Comparison of ENCODE assay signal across 22 cellular contexts in the genomic region with DNA sequence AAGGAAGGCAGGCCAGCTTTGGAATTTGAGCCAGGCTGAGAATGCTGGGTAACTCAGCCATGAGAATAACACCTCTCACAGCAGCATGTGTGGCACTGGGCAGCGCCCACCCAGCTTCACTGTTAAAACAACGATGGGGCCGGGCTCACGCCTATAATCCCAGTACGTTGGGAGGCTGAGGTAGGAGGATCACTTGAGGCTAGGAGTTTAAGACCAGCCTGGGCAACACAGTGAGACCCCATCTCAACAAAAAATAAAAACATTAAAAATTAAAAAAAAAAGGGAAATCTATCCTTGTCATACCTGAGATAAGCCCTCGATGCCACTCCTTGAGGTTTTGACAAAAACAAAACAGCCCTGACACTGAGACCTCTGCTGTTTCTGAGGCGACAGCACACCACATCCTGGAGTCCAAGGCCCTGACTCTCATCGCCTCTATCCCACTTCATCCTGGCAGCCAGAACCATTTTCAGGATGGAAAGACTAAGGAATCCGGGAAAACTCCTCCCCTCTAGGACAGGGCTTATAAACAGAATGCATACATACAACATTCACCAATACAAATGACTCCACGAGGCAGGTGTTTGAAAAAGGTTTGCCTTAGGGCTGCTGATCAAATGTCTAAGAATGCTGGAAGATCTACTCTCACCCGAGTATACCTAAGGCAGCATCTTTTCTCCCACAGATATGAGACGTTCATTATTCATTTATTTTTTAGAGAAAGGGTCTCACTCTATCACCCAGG. TPM values are rescaled to one million over a fixed set of nuclear protein-coding genes. Genes with fewer than 3 reads are reported as not detected.
"Had no signal": no experiment of that assay in that cellular context is flagged by ENCODE, and none has a peak within 500 bp of the region (broad histone marks: within the 10 kb centered on the region; RNA-seq: fewer than 3 reads in every experiment).

No MANE protein-coding gene starts in this region.

- H3K9me3 Mint-ChIP-seq: activated CD4-positive, alpha-beta T cell treated with anti-CD3 and anti-CD28 coated beads, Interleukin-2, amount 10 ng/mL, durations not matched to agents 7 days and 5 days; central memory CD8-positive, alpha-beta T cell; nephron; T-cell had no signal

- H3K4me3 ChIP-seq: colonic mucosa, lower lobe of right lung, spleen, tibial nerve, vagina had no signal

- H3K27ac ChIP-seq: brain microvascular endothelial cell, colonic mucosa, lower lobe of right lung, tibial nerve, vagina had no signal

- ATAC-seq: lower lobe of right lung, T-cell had no signal

- DNase-seq: activated CD4-positive, alpha-beta T cell treated with anti-CD3 and anti-CD28 coated beads, Interleukin-2, amount 10 ng/mL, durations not matched to agents 7 days and 5 days; activated CD4-positive, CD25-positive, alpha-beta regulatory T cell; activated CD8-positive, alpha-beta memory T cell treated with anti-CD3 and anti-CD28 coated beads for 24 hours; activated CD8-positive, alpha-beta memory T cell treated with anti-CD3 and anti-CD28 coated beads, Interleukin-2, amount 50 U/mL, for 48 hours; activated gamma-delta T cell treated with Interleukin-2 at 50 U/mL for 16 hours; brain microvascular endothelial cell; colonic mucosa; erythroblast; foreskin melanocyte; head of caudate nucleus; lower lobe of right lung; midbrain; retina; spleen; stimulated activated CD4-positive, alpha-beta T cell treated with anti-CD3 and anti-CD28 coated beads, Interleukin-4, amount 100 ng/mL, for 4 hours; stimulated activated naive CD4-positive, alpha-beta T cell treated with Interleukin-2 at 50 U/mL for 16 hours; T-cell; T-helper 9 cell had no signal

- H3K4me1 ChIP-seq: colonic mucosa, lower lobe of right lung, tibial nerve, vagina had no signal

- H3K4me1 Mint-ChIP-seq: central memory CD8-positive, alpha-beta T cell; nephron; T-cell had no signal

- H3K27ac Mint-ChIP-seq: activated CD4-positive, alpha-beta T cell treated with anti-CD3 and anti-CD28 coated beads, Interleukin-2, amount 10 ng/mL, durations not matched to agents 7 days and 5 days; T-cell had no signal

- H3K27me3 ChIP-seq: brain microvascular endothelial cell, colonic mucosa, spleen, tibial nerve, vagina had no signal

- H3K27me3 Mint-ChIP-seq: activated CD4-positive, alpha-beta T cell treated with anti-CD3 and anti-CD28 coated beads, Interleukin-2, amount 10 ng/mL, durations not matched to agents 7 days and 5 days; central memory CD8-positive, alpha-beta T cell; T-cell had no signal

- H3K4me3 Mint-ChIP-seq: activated CD4-positive, alpha-beta T cell treated with anti-CD3 and anti-CD28 coated beads, Interleukin-2, amount 10 ng/mL, durations not matched to agents 7 days and 5 days; central memory CD8-positive, alpha-beta T cell; nephron; T-cell had no signal

RNA-seq across cellular contexts. Expression of a gene that starts 40.2 kb away (rescaled TPM):
- total RNA-seq: activated CD4-positive, alpha-beta T cell treated with anti-CD3 and anti-CD28 coated beads, Interleukin-2, amount 10 ng/mL, durations not matched to agents 7 days and 5 days had no signal

RNA-seq across cellular contexts. Expression of a gene that starts 51.5 kb away (rescaled TPM):
- total RNA-seq: colonic mucosa, spleen, tibial nerve had no signal
